ENCODE assay signal across 8 cellular contexts in the genomic region with DNA sequence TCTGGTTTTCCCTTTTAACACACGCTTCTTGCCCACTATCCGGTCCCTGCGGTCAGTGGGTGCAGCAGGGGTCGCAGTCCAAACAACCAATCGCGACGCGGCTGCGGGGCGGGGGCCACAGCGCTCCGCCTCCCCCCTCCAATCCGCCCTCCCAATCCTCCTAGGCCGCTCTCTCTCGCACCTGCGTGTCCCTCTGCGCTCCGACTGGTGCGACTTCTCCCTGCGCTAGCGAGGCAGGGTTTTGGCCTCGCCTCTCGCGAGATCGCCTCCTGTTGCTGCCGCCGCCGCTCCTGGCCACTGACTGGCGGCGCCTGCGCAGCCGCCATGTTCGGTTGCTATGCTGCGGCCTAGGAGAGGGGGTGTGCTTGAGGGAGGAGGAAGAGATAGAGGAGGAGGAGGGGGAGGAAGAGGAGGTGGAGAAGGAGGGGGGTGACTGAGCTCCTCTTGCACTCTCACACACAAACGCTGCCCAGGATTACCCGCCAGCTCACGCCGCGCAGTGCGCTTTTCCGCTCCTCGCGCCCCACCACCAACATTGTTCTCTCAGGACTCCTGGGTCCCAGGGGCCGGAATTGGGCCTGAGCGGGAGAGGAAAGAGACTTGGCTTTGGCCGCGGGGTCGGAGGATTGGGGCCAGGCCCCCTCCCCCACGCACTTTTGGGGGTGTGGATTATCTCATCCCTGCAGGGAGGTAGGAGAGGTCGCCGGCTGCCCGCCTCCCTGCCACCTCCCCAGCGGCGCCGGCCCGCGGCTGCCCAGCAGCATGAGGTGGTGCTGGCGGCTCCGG. TPM values are rescaled to one million over a fixed set of nuclear protein-coding genes. Genes with fewer than 3 reads are reported as not detected.
DNase-seq lines count a peak whose midpoint lies in the region; TF ChIP-seq lines count a peak whose summit lies in the region.

A gene with protein sequence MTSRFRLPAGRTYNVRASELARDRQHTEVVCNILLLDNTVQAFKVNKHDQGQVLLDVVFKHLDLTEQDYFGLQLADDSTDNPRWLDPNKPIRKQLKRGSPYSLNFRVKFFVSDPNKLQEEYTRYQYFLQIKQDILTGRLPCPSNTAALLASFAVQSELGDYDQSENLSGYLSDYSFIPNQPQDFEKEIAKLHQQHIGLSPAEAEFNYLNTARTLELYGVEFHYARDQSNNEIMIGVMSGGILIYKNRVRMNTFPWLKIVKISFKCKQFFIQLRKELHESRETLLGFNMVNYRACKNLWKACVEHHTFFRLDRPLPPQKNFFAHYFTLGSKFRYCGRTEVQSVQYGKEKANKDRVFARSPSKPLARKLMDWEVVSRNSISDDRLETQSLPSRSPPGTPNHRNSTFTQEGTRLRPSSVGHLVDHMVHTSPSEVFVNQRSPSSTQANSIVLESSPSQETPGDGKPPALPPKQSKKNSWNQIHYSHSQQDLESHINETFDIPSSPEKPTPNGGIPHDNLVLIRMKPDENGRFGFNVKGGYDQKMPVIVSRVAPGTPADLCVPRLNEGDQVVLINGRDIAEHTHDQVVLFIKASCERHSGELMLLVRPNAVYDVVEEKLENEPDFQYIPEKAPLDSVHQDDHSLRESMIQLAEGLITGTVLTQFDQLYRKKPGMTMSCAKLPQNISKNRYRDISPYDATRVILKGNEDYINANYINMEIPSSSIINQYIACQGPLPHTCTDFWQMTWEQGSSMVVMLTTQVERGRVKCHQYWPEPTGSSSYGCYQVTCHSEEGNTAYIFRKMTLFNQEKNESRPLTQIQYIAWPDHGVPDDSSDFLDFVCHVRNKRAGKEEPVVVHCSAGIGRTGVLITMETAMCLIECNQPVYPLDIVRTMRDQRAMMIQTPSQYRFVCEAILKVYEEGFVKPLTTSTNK (plus strand): TSS at position 472 of the 786 bp plus-strand sequence. CDS start 49,932 bp downstream, outside the sequence.

- intact Hi-C loops in activated naive CD4-positive, alpha-beta T cell treated with anti-CD3 and anti-CD28 coated beads for 36 hours (cut with micrococcal nuclease): loop anchor here (1.0 to 10.0 kb wide), 11 partner anchors 62 to 1885 kb away; a partner anchor contains a TSS

- peak within 1 kb of the TSS; percentile 78 for H2AFZ ChIP-seq in neuron (ENCODE audit: low read depth, low read length)

- peak within 1 kb of the TSS; percentile 86 for H3K4me3 Mint-ChIP-seq in activated naive CD4-positive, alpha-beta T cell treated with anti-CD3 and anti-CD28 coated beads for 36 hours

- peaks cover 35% of the 10 kb centered on the region for H3K4me1 Mint-ChIP-seq in activated naive CD4-positive, alpha-beta T cell treated with anti-CD3 and anti-CD28 coated beads for 36 hours (ENCODE audit: low read depth)

- no peaks in the 10 kb centered on the region for H3K9me3 ChIP-seq in neuron (ENCODE audit: low read length)
- no peaks in the 10 kb centered on the region for H3K9me3 ChIP-seq in subcutaneous abdominal adipose tissue (ENCODE audit: control insufficient read depth in 5 of 5, low read length in 5 of 5)

- peak within 1 kb of the TSS; percentile 93 for H3K27ac ChIP-seq in subcutaneous abdominal adipose tissue (ENCODE audit: low read depth, low read length)

- peak within 1 kb of the TSS; percentile 86 to 94 (median 88) for H3K9ac ChIP-seq in subcutaneous abdominal adipose tissue (ENCODE audit: low read length in 5 of 5)

- CTCF ChIA-PET in activated naive CD4-positive, alpha-beta T cell treated with anti-CD3 and anti-CD28 coated beads for 36 hours (lab: Charles Lee): interaction anchor here (1.0 to 7.4 kb wide), 2 partner anchors 67 to 417 kb away, joined by 3 to 59 read pairs; no protein-coding TSS in a partner anchor

- H3K36me3 ChIP-seq in neuron (ENCODE audit: insufficient read depth, low read length) (no peaks in the 10 kb centered on the region), subcutaneous abdominal adipose tissue (ENCODE audit: control insufficient read depth in 5 of 5, insufficient read depth in 5 of 5, low read length in 5 of 5) (no peaks in the 10 kb centered on the region)

- H3K4me3 ChIP-seq in HFF-Myc (replicated peaks; ENCODE audit: low read depth, low read length) (peak within 1 kb of the TSS; percentile 77), neuron (ENCODE audit: low read length) (peak within 1 kb of the TSS; percentile 82), subcutaneous abdominal adipose tissue (ENCODE audit: low read depth in 1 of 5, low read length in 5 of 5) (peak within 1 kb of the TSS; percentile 86 to 90 (median 88))

- no peaks in the 10 kb centered on the region for H3K27me3 Mint-ChIP-seq in activated naive CD4-positive, alpha-beta T cell treated with anti-CD3 and anti-CD28 coated beads for 36 hours (ENCODE audit: low read depth)

- DNase-seq in GM03348 (ENCODE audit: low spot score) (peak; percentile 97), HFF-Myc (ENCODE audit: extremely low read depth, low read depth) (peak; percentile 88), NAMALWA (ENCODE audit: low spot score) (peak; percentile 99), SK-N-DZ (ENCODE audit: low spot score) (peak; percentile 98), foreskin melanocyte (peak; percentile 89)
- peak; percentile 96 for DNase-seq in activated naive CD4-positive, alpha-beta T cell treated with anti-CD3 and anti-CD28 coated beads for 36 hours

- no peaks in the 10 kb centered on the region for H3K27me3 ChIP-seq in neuron (ENCODE audit: insufficient read depth, low read length)
- no peaks in the 10 kb centered on the region for H3K27me3 ChIP-seq in subcutaneous abdominal adipose tissue (ENCODE audit: control insufficient read depth in 5 of 5, insufficient read depth in 4 of 5, low read length in 5 of 5)

- H3K9me3 Mint-ChIP-seq in activated naive CD4-positive, alpha-beta T cell treated with anti-CD3 and anti-CD28 coated beads for 36 hours: no peaks in the 10 kb centered on the region

- peak within 1 kb of the TSS; percentile 90 for H3K27ac Mint-ChIP-seq in activated naive CD4-positive, alpha-beta T cell treated with anti-CD3 and anti-CD28 coated beads for 36 hours

- no peak for TF ChIP-seq CTCF in HFF-Myc (IDR thresholded peaks at IDR 0.05; ENCODE audit: low read depth, low read length, missing control alignments)

- peaks cover 21% of the 10 kb centered on the region for H3K4me1 ChIP-seq in neuron (ENCODE audit: insufficient read depth, low read length)
- H3K4me1 ChIP-seq in subcutaneous abdominal adipose tissue (ENCODE audit: control insufficient read depth in 5 of 5, insufficient read depth in 5 of 5, low read length in 5 of 5): peaks cover 0 to 48% (median 36%) of the 10 kb centered on the region in 5 donors

- no peaks in the 10 kb centered on the region for H3K36me3 Mint-ChIP-seq in activated naive CD4-positive, alpha-beta T cell treated with anti-CD3 and anti-CD28 coated beads for 36 hours (ENCODE audit: low read depth)

RNA-seq across cellular contexts. Expression of the gene that starts here (rescaled TPM):
- 4.2 and 6.3 TPM in 2 replicates for polyA plus RNA-seq in SK-N-DZ (2014; cell fraction: cytosol; rRNA removed)
- polyA plus RNA-seq in SK-N-DZ (2014; cell fraction: nucleus; rRNA removed): 9.6 and 12.1 TPM in 2 replicates
- 10 to 100 TPM; 28.4 to 29.8 TPM for total RNA-seq in activated naive CD4-positive, alpha-beta T cell treated with anti-CD3 and anti-CD28 coated beads for 36 hours

Comparison
In these comparisons a context has a peak if more than half of its experiments do, and no peak if none do; other contexts are left out.
1. Peak in every context shown above with its lines: DNase-seq, H3K4me3 ChIP-seq and H3K27ac ChIP-seq.